In genomic region chr2:166539340-166540162, GRCh38 we compare ENCODE assay signal across 8 cellular contexts. TPM values are rescaled to one million over a fixed set of nuclear protein-coding genes. Genes with fewer than 3 reads are reported as not detected.
DNase-seq lines count a peak whose midpoint lies in the region; ATAC-seq and TF ChIP-seq lines count a peak whose summit lies in the region.

No MANE protein-coding gene starts in this region.

- no peaks in the 10 kb centered on the region for H3K36me3 Mint-ChIP-seq in activated T-cell treated with anti-CD3 and anti-CD28 coated beads, Interleukin-2, amount 50 U/mL, for 24 hours (ENCODE audit: low read depth)

- H3K4me1 ChIP-seq in body of pancreas: no peaks in the 10 kb centered on the region
- peaks cover 0 to 4% (median 2%) of the 10 kb centered on the region in 6 donors for H3K4me1 ChIP-seq in spleen

- peak; percentile 5 for DNase-seq in activated T-cell treated with anti-CD3 and anti-CD28 coated beads for 24 hours (ENCODE audit: low read depth)
- DNase-seq in activated T-cell treated with anti-CD3 and anti-CD28 coated beads, Interleukin-2, amount 50 U/mL, for 24 hours: no peak
- peak; percentile 80 for DNase-seq in NCI-H69 (lab: John Stamatoyannopoulos, UW)
- peak; percentile 27 to 64 (median 41) for DNase-seq in body of pancreas
- DNase-seq in iris pigment epithelial cell (ENCODE audit: low read depth): peak; percentile 62
- DNase-seq in spleen: no peak

- TF ChIP-seq POLR2A in body of pancreas (IDR thresholded peaks at IDR 0.05): no peak
- no peak for TF ChIP-seq POLR2A in spleen (IDR thresholded peaks at IDR 0.05)

- H3K4me3 ChIP-seq in body of pancreas: no peak overlapping the region
- H3K4me3 ChIP-seq in spleen: no peak overlapping the region

- H3K27me3 Mint-ChIP-seq in activated T-cell treated with anti-CD3 and anti-CD28 coated beads, Interleukin-2, amount 50 U/mL, for 24 hours: peaks cover 10% of the 10 kb centered on the region

- ATAC-seq in GM21367 (IDR thresholded peaks at IDR 0.05; ENCODE audit: unreplicated experiment): peak; percentile 97
- peak; percentile 97 for ATAC-seq in HG03469 (IDR thresholded peaks at IDR 0.05; ENCODE audit: unreplicated experiment)
- ATAC-seq in body of pancreas: peak; percentile 92

- H3K9me3 ChIP-seq in body of pancreas: no peaks in the 10 kb centered on the region
- no peaks in the 10 kb centered on the region for H3K9me3 ChIP-seq in spleen

- H3K27me3 ChIP-seq in body of pancreas (no peaks in the 10 kb centered on the region), spleen (replicated peaks in 1 of 7) (no peaks in the 10 kb centered on the region)

- H3K36me3 ChIP-seq in body of pancreas (replicated peaks in 1 of 2; ENCODE audit: insufficient read depth in 1 of 2, low read depth in 2 of 2) (no peaks in the 10 kb centered on the region), spleen (no peaks in the 10 kb centered on the region)

- intact Hi-C loops in body of pancreas (cut with DNase I) (no loop called here), spleen (cut with DNase I; ENCODE audit: low total_unique reads) (no loop called here)

- peaks cover 3% of the 10 kb centered on the region for H3K4me1 Mint-ChIP-seq in activated T-cell treated with anti-CD3 and anti-CD28 coated beads, Interleukin-2, amount 50 U/mL, for 24 hours (ENCODE audit: low read depth)

- 29% methylated on average over 9 of the region's 9 CpGs for WGBS in body of pancreas, 2 donors
- 27 to 33% (median 30%) methylated on average over 9 of the region's 9 CpGs for WGBS in spleen, 5 donors

- H3K27ac Mint-ChIP-seq in activated T-cell treated with anti-CD3 and anti-CD28 coated beads, Interleukin-2, amount 50 U/mL, for 24 hours: no peak overlapping the region

- H3K9me3 Mint-ChIP-seq in activated T-cell treated with anti-CD3 and anti-CD28 coated beads, Interleukin-2, amount 50 U/mL, for 24 hours: no peaks in the 10 kb centered on the region

- H3K27ac ChIP-seq in body of pancreas (no peak overlapping the region), spleen (no peak overlapping the region)

- H3K4me3 Mint-ChIP-seq in activated T-cell treated with anti-CD3 and anti-CD28 coated beads, Interleukin-2, amount 50 U/mL, for 24 hours: no peak overlapping the region

- TF ChIP-seq CTCF in body of pancreas (IDR thresholded peaks at IDR 0.05) (peak; percentile 57 to 95 (median 91)), spleen (IDR thresholded peaks at IDR 0.05 in 8 of 11, conservative IDR thresholded peaks at IDR 0.05 in 3 of 11) (peak; percentile 41 to 81 (median 65))

RNA-seq across cellular contexts. Expression of gene SCN7A, which starts 45.5 kb away (rescaled TPM):
- total RNA-seq in body of pancreas (1 to 10 TPM; 7.8 to 8.6 TPM), spleen (10 to 100 TPM in 1 of 7 donors, 1 to 10 TPM in 6; 1.1 to 10.6 (median 1.4) TPM)
- 1 to 10 TPM in 1 of 3 donors, under 1 TPM in 2; 0.15 to 2.4 (median 0.55) TPM for polyA plus RNA-seq in spleen

Comparison
In these comparisons a context has a peak if more than half of its experiments do, and no peak if none do; other contexts are left out.
1. DNase-seq: peak in activated T-cell treated with anti-CD3 and anti-CD28 coated beads for 24 hours (single experiment), NCI-H69 (single experiment), body of pancreas (4 of 4) and iris pigment epithelial cell (single experiment); none in activated T-cell treated with anti-CD3 and anti-CD28 coated beads, Interleukin-2, amount 50 U/mL, for 24 hours (single experiment) and spleen (single experiment).
2. Peak in every context shown above with its lines, with median percentiles within 50 percentile points of each other: ATAC-seq.